ENCODE assay signal across 21 cellular contexts in the genomic region with DNA sequence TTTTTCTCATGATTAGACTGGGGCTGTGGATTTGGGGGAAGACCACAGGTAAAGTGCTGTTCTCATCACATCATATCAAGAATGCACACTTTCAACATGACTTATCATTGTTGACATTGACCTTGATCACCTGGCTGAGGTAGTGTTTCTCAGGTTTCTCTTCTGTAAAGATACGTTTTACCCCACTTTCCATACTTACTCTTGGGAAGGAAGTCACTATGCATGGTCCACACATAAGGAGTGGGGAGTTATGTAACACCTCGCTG. TPM values are rescaled to one million over a fixed set of nuclear protein-coding genes. Genes with fewer than 3 reads are reported as not detected.
DNase-seq lines count a peak whose midpoint lies in the region; ATAC-seq and TF ChIP-seq lines count a peak whose summit lies in the region.
"Had no signal": no experiment of that assay in that cellular context is flagged by ENCODE, and none has a peak within 500 bp of the region (broad histone marks: within the 10 kb centered on the region; RNA-seq: fewer than 3 reads in every experiment).

No MANE protein-coding gene starts in this region.

- ATAC-seq in HG02610 (IDR thresholded peaks at IDR 0.05; ENCODE audit: unreplicated experiment) (peak; percentile 48), HG03159 (IDR thresholded peaks at IDR 0.05; ENCODE audit: unreplicated experiment) (no peak), left colon (no peak)
- ATAC-seq in activated T-helper 17 cell treated with anti-CD3 and anti-CD28 coated beads, Interleukin-2, amount 50 U/mL, for 72 hours (replicated peaks): peak; percentile 81
- ATAC-seq: foreskin keratinocyte had no signal

- H3K27me3 Mint-ChIP-seq in activated T-cell treated with anti-CD3 and anti-CD28 coated beads, Interleukin-2, amount 50 U/mL, for 24 hours: no peaks in the 10 kb centered on the region
- no peaks in the 10 kb centered on the region for H3K27me3 Mint-ChIP-seq in activated T-helper 17 cell treated with anti-CD3 and anti-CD28 coated beads, Interleukin-2, amount 50 U/mL, for 72 hours
- H3K27me3 Mint-ChIP-seq in nephron (ENCODE audit: low read depth): no peaks in the 10 kb centered on the region
- H3K27me3 Mint-ChIP-seq: memory B cell had no signal

- peak overlapping the region; percentile 42 for H3K4me3 Mint-ChIP-seq in activated T-cell treated with anti-CD3 and anti-CD28 coated beads, Interleukin-2, amount 50 U/mL, for 24 hours
- H3K4me3 Mint-ChIP-seq in activated T-helper 17 cell treated with anti-CD3 and anti-CD28 coated beads, Interleukin-2, amount 50 U/mL, for 72 hours: peak overlapping the region; percentile 52
- peak overlapping the region in 1 of 3 experiments; percentile 12 for H3K4me3 Mint-ChIP-seq in nephron
- H3K4me3 Mint-ChIP-seq: memory B cell had no signal

- TF ChIP-seq CTCF in nephron (IDR thresholded peaks at IDR 0.05; ENCODE audit: unreplicated experiment in 3 of 3): no peak

- DNase-seq in activated T-cell treated with anti-CD3 and anti-CD28 coated beads, Interleukin-2, amount 50 U/mL, for 24 hours: no peak
- DNase-seq in activated T-cell treated with anti-CD3 and anti-CD28 coated beads, Interleukin-2, amount 50 U/mL, for 1 hour: no peak
- DNase-seq in Ammon's horn (ENCODE audit: low spot score): no peak
- no peak for DNase-seq in left colon
- DNase-seq: activated CD4-positive, alpha-beta T cell treated with anti-CD3 and anti-CD28 coated beads, Interleukin-2, amount 50 U/mL, for 4 hours; activated effector memory CD4-positive, alpha-beta T cell treated with Interleukin-2 at 50 U/mL for 16 hours; anterior cingulate cortex; foreskin keratinocyte; GOT3; islet precursor cell; MV-4-11; NCI-H1694 treated with DMSO at 0.1 percent for 48 hours; ovary; right lobe of liver; SHP77; T-helper 1 cell had no signal

- H3K9me3 Mint-ChIP-seq in activated T-cell treated with anti-CD3 and anti-CD28 coated beads, Interleukin-2, amount 50 U/mL, for 24 hours: no peaks in the 10 kb centered on the region
- no peaks in the 10 kb centered on the region for H3K9me3 Mint-ChIP-seq in activated T-helper 17 cell treated with anti-CD3 and anti-CD28 coated beads, Interleukin-2, amount 50 U/mL, for 72 hours
- no peaks in the 10 kb centered on the region for H3K9me3 Mint-ChIP-seq in nephron
- H3K9me3 Mint-ChIP-seq: memory B cell had no signal

- intact Hi-C loops in left colon (cut with DNase I, micrococcal nuclease): no loop called here

- peaks cover 80% of the 10 kb centered on the region for H3K36me3 Mint-ChIP-seq in activated T-cell treated with anti-CD3 and anti-CD28 coated beads, Interleukin-2, amount 50 U/mL, for 24 hours (ENCODE audit: low read depth)
- peaks cover 93% of the 10 kb centered on the region for H3K36me3 Mint-ChIP-seq in activated T-helper 17 cell treated with anti-CD3 and anti-CD28 coated beads, Interleukin-2, amount 50 U/mL, for 72 hours (ENCODE audit: low read depth)
- peaks cover 42% of the 10 kb centered on the region for H3K36me3 Mint-ChIP-seq in nephron (ENCODE audit: low read depth)

- peaks cover 83% of the 10 kb centered on the region for H3K4me1 Mint-ChIP-seq in activated T-cell treated with anti-CD3 and anti-CD28 coated beads, Interleukin-2, amount 50 U/mL, for 24 hours (ENCODE audit: low read depth)
- peaks cover 61% of the 10 kb centered on the region for H3K4me1 Mint-ChIP-seq in activated T-helper 17 cell treated with anti-CD3 and anti-CD28 coated beads, Interleukin-2, amount 50 U/mL, for 72 hours
- peaks cover 46% of the 10 kb centered on the region for H3K4me1 Mint-ChIP-seq in nephron

- H3K27ac Mint-ChIP-seq in activated T-cell treated with anti-CD3 and anti-CD28 coated beads, Interleukin-2, amount 50 U/mL, for 24 hours: peak overlapping the region; percentile 81
- H3K27ac Mint-ChIP-seq in activated T-helper 17 cell treated with anti-CD3 and anti-CD28 coated beads, Interleukin-2, amount 50 U/mL, for 72 hours: peak overlapping the region; percentile 29
- H3K27ac Mint-ChIP-seq in nephron: peak overlapping the region; percentile 55 to 75 (median 72)
- H3K27ac Mint-ChIP-seq: memory B cell had no signal

RNA-seq across cellular contexts. Expression of gene NDFIP1, which starts 9.8 kb away (rescaled TPM):
- total RNA-seq in activated T-helper 17 cell treated with anti-CD3 and anti-CD28 coated beads, Interleukin-2, amount 50 U/mL, for 72 hours: 100 to 1,000 TPM in 1 of 2 donors, 10 to 100 TPM in 1; 35.0 to 101 TPM
- total RNA-seq in left colon: 10 to 100 TPM; 54.8 to 57.8 TPM

Comparison
In these comparisons a context has a peak if more than half of its experiments do, and no peak if none do; other contexts are left out.
1. H3K27ac Mint-ChIP-seq: peak in every context shown above with its lines; median percentile 81 in activated T-cell treated with anti-CD3 and anti-CD28 coated beads, Interleukin-2, amount 50 U/mL, for 24 hours; 72 in nephron; 29 in activated T-helper 17 cell treated with anti-CD3 and anti-CD28 coated beads, Interleukin-2, amount 50 U/mL, for 72 hours.
2. ATAC-seq: peak in HG02610 (single experiment) and activated T-helper 17 cell treated with anti-CD3 and anti-CD28 coated beads, Interleukin-2, amount 50 U/mL, for 72 hours (single experiment); none in HG03159 (single experiment) and left colon (single experiment).